Comparison of ENCODE assay signal across 20 cellular contexts in genomic region chr16:13983625-13984024, GRCh38.
DNase-seq lines count a peak whose midpoint lies in the region; ATAC-seq and TF ChIP-seq lines count a peak whose summit lies in the region.
"Had no signal": no experiment of that assay in that cellular context is flagged by ENCODE, and none has a peak within 500 bp of the region (broad histone marks: within the 10 kb centered on the region; RNA-seq: fewer than 3 reads in every experiment).

No MANE protein-coding gene starts in this region.

- H3K4me1 ChIP-seq in Panc1 (ENCODE audit: control insufficient read depth, insufficient read depth, low read length) (no peaks in the 10 kb centered on the region; the same call in 1 of the 2 replicates), esophagus muscularis mucosa (no peaks in the 10 kb centered on the region), BE2C (no peaks in the 10 kb centered on the region)

- peak overlapping the region in 2 of 3 experiments; percentile 15 to 82 for H3K27ac Mint-ChIP-seq in nephron
- H3K27ac Mint-ChIP-seq: B cell; CD4-positive, alpha-beta T cell; CD8-positive, alpha-beta memory T cell had no signal

- TF ChIP-seq CTCF in Panc1 (IDR thresholded peaks at IDR 0.05) (no peak), esophagus muscularis mucosa (IDR thresholded peaks at IDR 0.05) (no peak), nephron (IDR thresholded peaks at IDR 0.05; ENCODE audit: unreplicated experiment in 3 of 3) (no peak), BE2C (IDR thresholded peaks at IDR 0.05; ENCODE audit: low read depth, low read length) (no peak)

- no peaks in the 10 kb centered on the region for H3K27me3 Mint-ChIP-seq in nephron (ENCODE audit: low read depth)
- H3K27me3 Mint-ChIP-seq: B cell; CD4-positive, alpha-beta T cell had no signal

- POLR2A ChIA-PET in Panc1 (lab: Charles Lee): no interaction called here

- DNase-seq in Panc1 (ENCODE audit: low read depth, low spot score): no peak
- peak; percentile 75 for DNase-seq in esophagus muscularis mucosa (ENCODE audit: extremely low spot score)
- no peak for DNase-seq in BE2C
- no peak for DNase-seq in pons (ENCODE audit: low spot score)
- DNase-seq: CD4-positive, alpha-beta T cell; CD8-positive, alpha-beta memory T cell; DMS 273 treated with DMSO at 0.1 percent for 48 hours; DMS79; EL; GDM1; H7 had no signal

- 84% methylated on average over 5 of the region's 5 CpGs for WGBS in esophagus muscularis mucosa

- H3K27me3 ChIP-seq in Panc1 (ENCODE audit: control insufficient read depth, insufficient read depth, low read length) (no peaks in the 10 kb centered on the region), esophagus muscularis mucosa (no peaks in the 10 kb centered on the region), BE2C (no peaks in the 10 kb centered on the region)
- H3K27me3 ChIP-seq: BLaER1 treated with 17β-estradiol and CSF1 and Interleukin-3, amounts not matched to agents 10 nM and 100 nM had no signal

- H3K36me3 ChIP-seq in Panc1 (ENCODE audit: control insufficient read depth, insufficient read depth, low read length): no peaks in the 10 kb centered on the region
- no peaks in the 10 kb centered on the region for H3K36me3 ChIP-seq in esophagus muscularis mucosa
- no peaks in the 10 kb centered on the region for H3K36me3 ChIP-seq in BE2C
- H3K36me3 ChIP-seq: BLaER1 treated with 17β-estradiol and CSF1 and Interleukin-3, amounts not matched to agents 10 nM and 100 nM had no signal

- no peak for TF ChIP-seq POLR2A in esophagus muscularis mucosa (IDR thresholded peaks at IDR 0.05; ENCODE audit: low read depth)

- CTCF ChIA-PET in Panc1 (lab: Charles Lee): no interaction called here

- no TSS peak for BruUV-seq in Panc1 (replicated peaks; lab: Mats Ljungman, UMichigan)

- TF ChIP-seq EP300 in esophagus muscularis mucosa (IDR thresholded peaks at IDR 0.05): no peak

- H3K27ac ChIP-seq in Panc1 (ENCODE audit: low read length): peak overlapping the region; percentile 55; the same call in 1 of the 2 replicates
- H3K27ac ChIP-seq in esophagus muscularis mucosa (replicated peaks in 1 of 4): no peak overlapping the region
- H3K27ac ChIP-seq: 22Rv1; BLaER1 treated with 17β-estradiol and CSF1 and Interleukin-3, amounts not matched to agents 10 nM and 100 nM; GM23248 had no signal

- intact Hi-C loops in Panc1 (cut with micrococcal nuclease; ENCODE audit: unreplicated experiment) (no loop called here), esophagus muscularis mucosa (cut with DNase I) (no loop called here)

- H3K9me3 ChIP-seq in Panc1 (ENCODE audit: control insufficient read depth, insufficient read depth, low read depth, low read length) (peaks cover 10% of the 10 kb centered on the region; the same call in 1 of the 2 replicates), esophagus muscularis mucosa (peaks cover 0 to 12% (median 4%) of the 10 kb centered on the region in 4 donors), BE2C (no peaks in the 10 kb centered on the region)

- in situ Hi-C loops in Panc1 (cut with HindIII; ENCODE audit: low pct_unique_long_range_greater_than_20kb, low sequenced_read_pairs): no loop called here

- peaks cover 11% of the 10 kb centered on the region for H3K4me1 Mint-ChIP-seq in nephron
- H3K4me1 Mint-ChIP-seq: B cell; CD14-positive monocyte; CD8-positive, alpha-beta memory T cell had no signal

- ATAC-seq in Panc1 (no peak), HG02798 (IDR thresholded peaks at IDR 0.05; ENCODE audit: poor library complexity, unreplicated experiment) (no peak)
- ATAC-seq: GM12878, HCT116 had no signal

- no peak overlapping the region for H3K4me3 Mint-ChIP-seq in nephron
- H3K4me3 Mint-ChIP-seq: B cell; CD14-positive monocyte; CD4-positive, alpha-beta T cell; CD8-positive, alpha-beta memory T cell had no signal

- no peaks in the 10 kb centered on the region for H3K36me3 Mint-ChIP-seq in nephron (ENCODE audit: low read depth)
- H3K36me3 Mint-ChIP-seq: CD14-positive monocyte had no signal

- peaks cover 15% of the 10 kb centered on the region for H3K9me3 Mint-ChIP-seq in nephron

- H3K4me3 ChIP-seq in Panc1 (ENCODE audit: low read depth in 2 of 2, low read length in 2 of 2) (no peak overlapping the region), esophagus muscularis mucosa (no peak overlapping the region), BE2C (ENCODE audit: low read depth, low read length) (no peak overlapping the region)
- H3K4me3 ChIP-seq: BLaER1 treated with 17β-estradiol and CSF1 and Interleukin-3, amounts not matched to agents 10 nM and 100 nM; GM12878; GM23248 had no signal
